Comparison of ENCODE assay signal across 11 cellular contexts in genomic region chr6:131635384-131636340, GRCh38. TPM values are rescaled to one million over a fixed set of nuclear protein-coding genes. Genes with fewer than 3 reads are reported as not detected.
DNase-seq lines count a peak whose midpoint lies in the region; ATAC-seq and TF ChIP-seq lines count a peak whose summit lies in the region.
"Had no signal": no experiment of that assay in that cellular context is flagged by ENCODE, and none has a peak within 500 bp of the region (broad histone marks: within the 10 kb centered on the region; RNA-seq: fewer than 3 reads in every experiment).

No MANE protein-coding gene starts in this region.

- no peak overlapping the region for H3K4me2 ChIP-seq in hepatocyte

- no peaks in the 10 kb centered on the region for H3K27me3 ChIP-seq in hepatocyte
- H3K27me3 ChIP-seq in lower lobe of right lung (ENCODE audit: low read depth) = no peaks in the 10 kb centered on the region

- H3K36me3 ChIP-seq in hepatocyte (replicated peaks; ENCODE audit: insufficient read depth, low read depth) = no peaks in the 10 kb centered on the region
- H3K36me3 ChIP-seq in lower lobe of right lung = no peaks in the 10 kb centered on the region

- intact Hi-C loops in lower lobe of right lung (cut with DNase I) = no loop called here

- H3K4me1 ChIP-seq in hepatocyte (ENCODE audit: insufficient read depth) = no peaks in the 10 kb centered on the region
- H3K4me1 ChIP-seq in lower lobe of right lung = no peaks in the 10 kb centered on the region

- H3K9me2 ChIP-seq in hepatocyte (replicated peaks; ENCODE audit: insufficient read depth) = no peaks in the 10 kb centered on the region

- peak; percentile 74 for ATAC-seq in GM18508 (IDR thresholded peaks at IDR 0.05; ENCODE audit: insufficient read depth, unreplicated experiment)
- ATAC-seq in GM21619 (IDR thresholded peaks at IDR 0.05; ENCODE audit: unreplicated experiment) = peak; percentile 83
- peak; percentile 84 for ATAC-seq in HG03196 (IDR thresholded peaks at IDR 0.05; ENCODE audit: unreplicated experiment)
- no peak for ATAC-seq in lower lobe of right lung
- ATAC-seq: activated CD8-positive, alpha-beta T cell treated with anti-CD3 and anti-CD28 coated beads for 36 hours; CD8-positive, alpha-beta T cell had no signal

- no peak overlapping the region for H2AFZ ChIP-seq in hepatocyte

- TF ChIP-seq CTCF in hepatocyte (IDR thresholded peaks at IDR 0.05; ENCODE audit: poor library complexity) (no peak), lower lobe of right lung (IDR thresholded peaks at IDR 0.05) (no peak)

- no peaks in the 10 kb centered on the region for H3K79me2 ChIP-seq in hepatocyte

- 80% methylated on average over 11 of the region's 11 CpGs for WGBS in hepatocyte (ENCODE audit: low lambda C conversion rate, missing lambda C conversion rate)

- H3K4me3 ChIP-seq in hepatocyte (no peak overlapping the region), lower lobe of right lung (no peak overlapping the region)

- no peaks in the 10 kb centered on the region for H4K20me1 ChIP-seq in hepatocyte (ENCODE audit: insufficient read depth, poor library complexity, severe bottlenecking)

- DNase-seq in hepatocyte (ENCODE audit: low spot score) = no peak
- no peak for DNase-seq in activated gamma-delta T cell (lab: John Stamatoyannopoulos, UW)
- no peak for DNase-seq in lower lobe of right lung
- no peak for DNase-seq in LoVo (ENCODE audit: low spot score)
- no peak for DNase-seq in HUDEP-2 (lab: John Stamatoyannopoulos, UW; ENCODE audit: unreplicated experiment in 76 of 76)
- DNase-seq: activated CD8-positive, alpha-beta T cell treated with anti-CD3 and anti-CD28 coated beads for 36 hours; CD8-positive, alpha-beta T cell; stimulated activated CD4-positive, alpha-beta T cell treated with anti-CD3 and anti-CD28 coated beads, Interleukin-12 subunit alpha, Interleukin-12 subunit beta, amount 100 ng/mL, for 4 hours had no signal

- H3K9me3 ChIP-seq in hepatocyte (ENCODE audit: low read depth) = no peaks in the 10 kb centered on the region
- H3K9me3 ChIP-seq in lower lobe of right lung = no peaks in the 10 kb centered on the region

- peak overlapping the region; percentile 31 for H3K27ac ChIP-seq in hepatocyte
- H3K27ac ChIP-seq in lower lobe of right lung = no peak overlapping the region

RNA-seq across cellular contexts. Expression of gene ENPP3, which starts 1.4 kb away (rescaled TPM):
- 1.0 and 2.7 TPM in 2 replicates for total RNA-seq in hepatocyte
- polyA plus RNA-seq in hepatocyte = 0.98 TPM in 1 of 2 replicates, not detected in the other
- total RNA-seq in lower lobe of right lung = 1.7 TPM

RNA-seq across cellular contexts. Expression of gene MED23, which starts 7.6 kb away (rescaled TPM):
- 34.4 and 42.1 TPM in 2 replicates for total RNA-seq in hepatocyte
- 13.4 and 17.1 TPM in 2 replicates for polyA plus RNA-seq in hepatocyte
- total RNA-seq in lower lobe of right lung = 28.9 TPM

Comparison
In these comparisons a context has a peak if more than half of its experiments do, and no peak if none do; other contexts are left out.
1. ATAC-seq: peak in GM18508 (single experiment), GM21619 (single experiment) and HG03196 (single experiment); none in lower lobe of right lung (0 of 2).